ENCODE assay signal across 8 cellular contexts in the genomic region with DNA sequence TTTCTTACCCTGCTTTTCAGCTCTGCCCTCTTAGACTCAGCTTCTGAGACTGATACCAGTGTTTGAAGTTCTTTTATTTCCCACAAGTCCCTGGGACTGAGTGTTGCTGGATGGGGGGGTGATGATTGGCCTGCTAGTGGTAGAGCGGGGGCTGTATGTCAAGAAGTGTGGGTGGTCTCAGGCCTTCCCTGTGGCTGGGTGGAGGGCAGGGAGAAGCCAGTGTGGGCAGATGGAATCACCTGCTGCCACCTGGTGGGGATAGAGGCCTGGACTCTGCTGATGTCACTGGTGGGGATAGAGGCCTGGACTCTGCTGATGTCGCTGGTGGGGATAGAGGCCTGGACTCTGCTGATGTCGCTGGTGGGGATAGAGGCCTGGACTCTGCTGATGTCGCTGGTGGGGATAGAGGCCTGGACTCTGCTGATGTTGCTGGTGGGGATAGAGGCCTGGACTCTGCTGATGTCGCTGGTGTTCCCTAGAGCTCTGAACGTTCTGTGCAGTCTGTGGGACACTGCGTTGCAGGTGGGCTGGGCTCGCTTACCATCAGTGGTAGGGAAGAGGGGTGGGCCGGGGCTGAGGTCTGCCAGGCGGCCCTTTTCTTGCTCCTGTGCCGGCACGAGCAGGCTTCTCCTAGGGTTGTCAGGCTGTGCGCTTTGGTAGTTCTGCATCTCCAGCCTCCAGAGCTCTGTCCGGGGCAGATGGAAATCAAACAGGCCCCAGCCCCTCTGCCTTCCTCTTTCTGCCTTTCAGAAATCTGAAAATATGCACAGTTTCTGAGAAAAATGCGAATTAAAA.
DNase-seq lines count a peak whose midpoint lies in the region; ATAC-seq, FAIRE-seq and TF ChIP-seq lines count a peak whose summit lies in the region.

No MANE protein-coding gene starts in this region.

- no peaks in the 10 kb centered on the region for H3K9me3 ChIP-seq in CD8-positive, alpha-beta T cell (ENCODE audit: low read length)
- H3K9me3 ChIP-seq in OCI-LY3 (ENCODE audit: insufficient read depth, low read length), result no peaks in the 10 kb centered on the region
- H3K9me3 ChIP-seq in ascending aorta, result no peaks in the 10 kb centered on the region
- no peaks in the 10 kb centered on the region for H3K9me3 ChIP-seq in keratinocyte (ENCODE audit: control insufficient read depth, low read depth, low read length)

- H3K4me2 ChIP-seq in OCI-LY3 (ENCODE audit: low read length) (no peak overlapping the region), keratinocyte (ENCODE audit: control insufficient read depth, extremely low read depth, insufficient read depth, low read depth, low read length) (no peak overlapping the region)

- H3K9ac ChIP-seq in OCI-LY3 (ENCODE audit: low read length), result no peak overlapping the region
- no peak overlapping the region for H3K9ac ChIP-seq in keratinocyte (ENCODE audit: control insufficient read depth, extremely low read depth, insufficient read depth, low read length)

- H3K4me3 ChIP-seq in CD8-positive, alpha-beta T cell (ENCODE audit: low read depth, low read length), result no peak overlapping the region
- no peak overlapping the region for H3K4me3 ChIP-seq in OCI-LY3 (ENCODE audit: low read length)
- H3K4me3 ChIP-seq in ascending aorta, result peak overlapping the region in 1 of 2 donors; percentile 24
- no peak overlapping the region for H3K4me3 ChIP-seq in keratinocyte (ENCODE audit: control insufficient read depth in 2 of 3, extremely low read depth in 1 of 3, insufficient read depth in 2 of 3, low read depth in 1 of 3, low read length in 3 of 3)

- peak; percentile 68 for ATAC-seq in CD8-positive, alpha-beta T cell
- ATAC-seq in GM19463 (IDR thresholded peaks at IDR 0.05; ENCODE audit: unreplicated experiment), result peak; percentile 62

- no peaks in the 10 kb centered on the region for H3K9me3 Mint-ChIP-seq in CD8-positive, alpha-beta T cell

- intact Hi-C loops in CD8-positive, alpha-beta T cell (cut with DNase I, micrococcal nuclease), result loop anchor here (1.0 to 2.0 kb wide), 4 partner anchors 32 to 148 kb away; no protein-coding TSS in a partner anchor
- intact Hi-C loops in ascending aorta (cut with DNase I), result loop anchor here (1.0 to 10.0 kb wide), 3 partner anchors 63 to 502 kb away; partner anchors contain the start of genes ARHGEF7 and ING1

- dilution Hi-C loops in keratinocyte (cut with MboI; ENCODE audit: extremely low pct_ligation_motif_present, low sequenced_read_pairs), result no loop called here

- POLR2A ChIA-PET in CD8-positive, alpha-beta T cell (lab: Charles Lee), result interaction anchor here (1.2 kb wide), 1 partner anchor 149 kb away, joined by 3 read pairs; no protein-coding TSS in a partner anchor

- peaks cover 7% of the 10 kb centered on the region for H3K36me3 ChIP-seq in CD8-positive, alpha-beta T cell (ENCODE audit: insufficient read depth, low read length)
- H3K36me3 ChIP-seq in OCI-LY3 (replicated peaks; ENCODE audit: low read depth, low read length), result peaks cover 15% of the 10 kb centered on the region
- H3K36me3 ChIP-seq in ascending aorta, result no peaks in the 10 kb centered on the region
- H3K36me3 ChIP-seq in keratinocyte (ENCODE audit: control insufficient read depth in 2 of 2, extremely low read depth in 1 of 2, insufficient read depth in 2 of 2, low read length in 2 of 2), result peaks cover 4 to 11% of the 10 kb centered on the region in 2 experiments

- H3K27me3 ChIP-seq in CD8-positive, alpha-beta T cell (ENCODE audit: insufficient read depth, low read length), result no peaks in the 10 kb centered on the region
- H3K27me3 ChIP-seq in OCI-LY3 (ENCODE audit: low read depth, low read length), result no peaks in the 10 kb centered on the region
- no peaks in the 10 kb centered on the region for H3K27me3 ChIP-seq in ascending aorta
- H3K27me3 ChIP-seq in keratinocyte (ENCODE audit: control insufficient read depth, extremely low read depth, insufficient read depth, low read length), result no peaks in the 10 kb centered on the region

- no peaks in the 10 kb centered on the region for H3K4me1 ChIP-seq in CD8-positive, alpha-beta T cell (ENCODE audit: insufficient read depth, low read length)
- H3K4me1 ChIP-seq in OCI-LY3 (ENCODE audit: low read length), result peaks cover 6% of the 10 kb centered on the region; the same call in 1 of the 2 replicates
- peaks cover 12 to 69% of the 10 kb centered on the region in 2 donors for H3K4me1 ChIP-seq in ascending aorta
- no peaks in the 10 kb centered on the region for H3K4me1 ChIP-seq in keratinocyte (ENCODE audit: control insufficient read depth, extremely low read depth, insufficient read depth, low read length)

- H3K9me1 ChIP-seq in keratinocyte (ENCODE audit: control insufficient read depth, extremely low read depth, insufficient read depth, low read length), result no peaks in the 10 kb centered on the region

- TF ChIP-seq CTCF in CD8-positive, alpha-beta T cell (IDR thresholded peaks at IDR 0.05), result peak; percentile 39
- TF ChIP-seq CTCF in OCI-LY3 (IDR thresholded peaks at IDR 0.05; ENCODE audit: low read depth, low read length) (peak; percentile 58), ascending aorta (IDR thresholded peaks at IDR 0.05) (peak; percentile 35 to 74 (median 49)), keratinocyte (optimal IDR thresholded peaks at IDR 0.05 in 1 of 3, IDR thresholded peaks at IDR 0.05 in 1 of 3, conservative IDR thresholded peaks at IDR 0.05 in 1 of 3; ENCODE audit: extremely low read depth in 1 of 3, insufficient read depth in 2 of 3, low read length in 3 of 3) (peak; percentile 46 to 76 (median 63))

- H3K79me2 ChIP-seq in OCI-LY3 (ENCODE audit: low read length) (peaks cover 84% of the 10 kb centered on the region), keratinocyte (ENCODE audit: control insufficient read depth, insufficient read depth, low read length) (peaks cover 73% of the 10 kb centered on the region)

- H3K36me3 Mint-ChIP-seq in CD8-positive, alpha-beta T cell, result peaks cover 58% of the 10 kb centered on the region

- no peaks in the 10 kb centered on the region for H3K27me3 Mint-ChIP-seq in CD8-positive, alpha-beta T cell (ENCODE audit: low read depth)

- H3K4me3 Mint-ChIP-seq in CD8-positive, alpha-beta T cell, result no peak overlapping the region

- DNase-seq in CD8-positive, alpha-beta T cell, result peak; percentile 18 to 69 (median 39)
- peak in 1 of 2 donors; percentile 69 for DNase-seq in ascending aorta (ENCODE audit: low spot score in 2 of 2)
- no peak for DNase-seq in keratinocyte (ENCODE audit: low read depth, low spot score)
- DNase-seq in stimulated activated CD8-positive, alpha-beta memory T cell treated with anti-CD3 and anti-CD28 coated beads, Interleukin-4, amount 100 ng/mL, for 48 hours, result peak; percentile 55
- DNase-seq in COLO829 (ENCODE audit: low spot score), result no peak
- no peak for DNase-seq in AG08396 (ENCODE audit: low spot score)

- H3K27ac Mint-ChIP-seq in CD8-positive, alpha-beta T cell, result peak overlapping the region; percentile 60

- H2AFZ ChIP-seq in OCI-LY3 (ENCODE audit: low read depth, low read length) (no peak overlapping the region), keratinocyte (ENCODE audit: control insufficient read depth, low read length) (no peak overlapping the region)

- peaks cover 84% of the 10 kb centered on the region for H4K20me1 ChIP-seq in OCI-LY3 (ENCODE audit: insufficient read depth, low read length)
- no peaks in the 10 kb centered on the region for H4K20me1 ChIP-seq in keratinocyte (ENCODE audit: control insufficient read depth, extremely low read depth, insufficient read depth, low read length)

- FAIRE-seq in keratinocyte (lab: Jason Lieb, UNC), result no peak

- CTCF ChIA-PET in CD8-positive, alpha-beta T cell (lab: Charles Lee), result interaction anchor here (0.6 to 9.4 kb wide), 17 partner anchors 8 to 158 kb away, joined by 3 to 127 read pairs (median 3); no protein-coding TSS in a partner anchor

- no peak overlapping the region for H3K27ac ChIP-seq in CD8-positive, alpha-beta T cell (ENCODE audit: low read depth, low read length)
- H3K27ac ChIP-seq in OCI-LY3 (ENCODE audit: low read length) (no peak overlapping the region), ascending aorta (peak overlapping the region; percentile 77 to 82), keratinocyte (ENCODE audit: control insufficient read depth, insufficient read depth, low read length) (no peak overlapping the region)

- peaks cover 53% of the 10 kb centered on the region for H3K4me1 Mint-ChIP-seq in CD8-positive, alpha-beta T cell (ENCODE audit: low read depth)

Comparison
In these comparisons a context has a peak if more than half of its experiments do, and no peak if none do; other contexts are left out.
1. DNase-seq: peak in CD8-positive, alpha-beta T cell (7 of 7) and stimulated activated CD8-positive, alpha-beta memory T cell treated with anti-CD3 and anti-CD28 coated beads, Interleukin-4, amount 100 ng/mL, for 48 hours (single experiment); none in keratinocyte (single experiment), COLO829 (single experiment) and AG08396 (single experiment).
2. H3K27ac ChIP-seq: peak in ascending aorta (2 of 2); none in CD8-positive, alpha-beta T cell (single experiment), OCI-LY3 (single experiment) and keratinocyte (single experiment).
3. Peak in every context shown above with its lines, with median percentiles within 50 percentile points of each other: CTCF ChIP-seq.